27 cellular contexts compared by ENCODE assay signal in genomic region chr17:34367486-34368270, GRCh38. TPM values are rescaled to one million over a fixed set of nuclear protein-coding genes. Genes with fewer than 3 reads are reported as not detected.
DNase-seq lines count a peak whose midpoint lies in the region; ATAC-seq and TF ChIP-seq lines count a peak whose summit lies in the region.
"Had no signal": no experiment of that assay in that cellular context is flagged by ENCODE, and none has a peak within 500 bp of the region (broad histone marks: within the 10 kb centered on the region; RNA-seq: fewer than 3 reads in every experiment).

No MANE protein-coding gene starts in this region.

- 90 to 91% methylated on average over 8 to 10 of the region's 10 CpGs for WGBS in endodermal cell (ENCODE audit: insufficient coverage in 1 of 2, insufficient read length in 1 of 2), 2 experiments
- 77 to 78% methylated on average over 10 of the region's 10 CpGs for WGBS in heart right ventricle, 2 donors

- DNase-seq in activated CD4-positive, alpha-beta T cell treated with anti-CD3 and anti-CD28 coated beads, Interleukin-2, amount 10 ng/mL, durations not matched to agents 24 days and 14 days: no peak
- no peak for DNase-seq in activated CD4-positive, alpha-beta T cell treated with anti-CD3 and anti-CD28 coated beads for 4 hours
- DNase-seq in endodermal cell: peak; percentile 44
- DNase-seq in dedifferentiated amniotic fluid mesenchymal stem cell (ENCODE audit: extremely low spot score): no peak
- DNase-seq in SKM-1 (lab: John Stamatoyannopoulos, UW; ENCODE audit: unreplicated experiment): no peak
- no peak for DNase-seq in heart right ventricle
- DNase-seq in substantia nigra (lab: John Stamatoyannopoulos, UW): no peak
- DNase-seq: 8988T; ACHN; BE2C; CD4-positive, CD25-positive, alpha-beta regulatory T cell; DMS153; H7; IMR-90; Karpas-422; NCI-H1105; NCI-H1436 treated with DMSO at 0.1 percent for 48 hours; NCI-H1930; NCI-H2107; NCI-H524; NCI-H748 treated with DMSO at 0.1 percent for 48 hours; PC-9; Right ventricle myocardium superior; RPMI8226 had no signal

- ATAC-seq in heart right ventricle: no peak

- H3K9me3 ChIP-seq in KOPT-K1 (ENCODE audit: insufficient read depth, low read length, poor library complexity, severe bottlenecking) (no peaks in the 10 kb centered on the region), endodermal cell (ENCODE audit: control insufficient read depth, low read length) (no peaks in the 10 kb centered on the region), heart right ventricle (no peaks in the 10 kb centered on the region)
- H3K9me3 ChIP-seq: BE2C, SJSA1 had no signal

- no peaks in the 10 kb centered on the region for H3K4me1 ChIP-seq in endodermal cell (ENCODE audit: control insufficient read depth, insufficient read depth, low read length)
- peaks cover 0 to 53% (median 0%) of the 10 kb centered on the region in 9 donors for H3K4me1 ChIP-seq in heart right ventricle
- H3K4me1 ChIP-seq: BE2C, SJSA1 had no signal

- H3K4me3 ChIP-seq in endodermal cell (ENCODE audit: low read length) (no peak overlapping the region), heart right ventricle (no peak overlapping the region)
- H3K4me3 ChIP-seq: PC-9, SJSA1 had no signal

- H3K4me3 Mint-ChIP-seq in activated CD4-positive, alpha-beta T cell treated with anti-CD3 and anti-CD28 coated beads, Interleukin-2, amount 10 ng/mL, durations not matched to agents 24 days and 14 days: no peak overlapping the region
- no peak overlapping the region for H3K4me3 Mint-ChIP-seq in endodermal cell
- H3K4me3 Mint-ChIP-seq: CD4-positive, CD25-positive, alpha-beta regulatory T cell had no signal

- peaks cover 18% of the 10 kb centered on the region for H3K27me3 Mint-ChIP-seq in activated CD4-positive, alpha-beta T cell treated with anti-CD3 and anti-CD28 coated beads, Interleukin-2, amount 10 ng/mL, durations not matched to agents 24 days and 14 days
- peaks cover 26% of the 10 kb centered on the region for H3K27me3 Mint-ChIP-seq in endodermal cell (ENCODE audit: insufficient read depth)

- no peak for TF ChIP-seq CTCF in endodermal cell (conservative IDR thresholded peaks at IDR 0.05)
- TF ChIP-seq CTCF in heart right ventricle (IDR thresholded peaks at IDR 0.05): no peak

- no peaks in the 10 kb centered on the region for H3K9me3 Mint-ChIP-seq in activated CD4-positive, alpha-beta T cell treated with anti-CD3 and anti-CD28 coated beads, Interleukin-2, amount 10 ng/mL, durations not matched to agents 24 days and 14 days
- H3K9me3 Mint-ChIP-seq in endodermal cell: no peaks in the 10 kb centered on the region
- H3K9me3 Mint-ChIP-seq: CD4-positive, CD25-positive, alpha-beta regulatory T cell had no signal

- H3K27me3 ChIP-seq in endodermal cell (ENCODE audit: control insufficient read depth, insufficient read depth, low read length, poor library complexity, severe bottlenecking) (peaks cover 12% of the 10 kb centered on the region), heart right ventricle (peaks cover 0 to 42% (median 12%) of the 10 kb centered on the region in 7 donors)
- H3K27me3 ChIP-seq: SJSA1 had no signal

- peaks cover 64% of the 10 kb centered on the region for H3K4me1 Mint-ChIP-seq in activated CD4-positive, alpha-beta T cell treated with anti-CD3 and anti-CD28 coated beads, Interleukin-2, amount 10 ng/mL, durations not matched to agents 24 days and 14 days
- H3K4me1 Mint-ChIP-seq in endodermal cell: peaks cover 11% of the 10 kb centered on the region

- H3K36me3 Mint-ChIP-seq in activated CD4-positive, alpha-beta T cell treated with anti-CD3 and anti-CD28 coated beads, Interleukin-2, amount 10 ng/mL, durations not matched to agents 24 days and 14 days (ENCODE audit: low read depth): no peaks in the 10 kb centered on the region
- no peaks in the 10 kb centered on the region for H3K36me3 Mint-ChIP-seq in endodermal cell (ENCODE audit: low read depth)
- H3K36me3 Mint-ChIP-seq: CD4-positive, CD25-positive, alpha-beta regulatory T cell had no signal

- no peak overlapping the region for H3K9ac ChIP-seq in endodermal cell (ENCODE audit: extremely low read depth, low read length, poor library complexity, severe bottlenecking)

- H3K27ac Mint-ChIP-seq in activated CD4-positive, alpha-beta T cell treated with anti-CD3 and anti-CD28 coated beads, Interleukin-2, amount 10 ng/mL, durations not matched to agents 24 days and 14 days: peak overlapping the region; percentile 18
- no peak overlapping the region for H3K27ac Mint-ChIP-seq in endodermal cell
- H3K27ac Mint-ChIP-seq: CD4-positive, CD25-positive, alpha-beta regulatory T cell had no signal

- H3K27ac ChIP-seq in KOPT-K1 (ENCODE audit: low read depth, low read length, poor library complexity, severe bottlenecking) (peak overlapping the region; percentile 99), endodermal cell (ENCODE audit: low read depth, low read length) (no peak overlapping the region), heart right ventricle (no peak overlapping the region), substantia nigra (ENCODE audit: low read depth, low read length, poor library complexity, severe bottlenecking) (no peak overlapping the region)
- H3K27ac ChIP-seq: PC-9, SJSA1 had no signal

- H3K36me3 ChIP-seq in KOPT-K1 (ENCODE audit: insufficient read depth, low read length): no peaks in the 10 kb centered on the region
- no peaks in the 10 kb centered on the region for H3K36me3 ChIP-seq in endodermal cell (ENCODE audit: control insufficient read depth, insufficient read depth, low read length)
- H3K36me3 ChIP-seq in heart right ventricle: no peaks in the 10 kb centered on the region
- H3K36me3 ChIP-seq: BE2C, SJSA1 had no signal

- intact Hi-C loops in activated CD4-positive, alpha-beta T cell treated with anti-CD3 and anti-CD28 coated beads, Interleukin-2, amount 10 ng/mL, durations not matched to agents 24 days and 14 days (cut with micrococcal nuclease): no loop called here
- intact Hi-C loops in heart right ventricle (cut with DNase I): loop anchor here in 2 of 10 donors (10.0 kb wide), 1 partner anchor 593 kb away; no protein-coding TSS in a partner anchor

RNA-seq across cellular contexts. Expression of gene CCL1, which starts 4.6 kb away (rescaled TPM):
- 105 and 111 TPM in 2 replicates for total RNA-seq in activated CD4-positive, alpha-beta T cell treated with anti-CD3 and anti-CD28 coated beads, Interleukin-2, amount 10 ng/mL, durations not matched to agents 24 days and 14 days
- total RNA-seq in endodermal cell (not detected), heart right ventricle (not detected)
- not detected for polyA plus RNA-seq in endodermal cell (2013, experiment 1 of 2)
- not detected for polyA plus RNA-seq in endodermal cell (2013, experiment 2 of 2)
- polyA plus RNA-seq in heart right ventricle: not detected
- total RNA-seq: CD4-positive, CD25-positive, alpha-beta regulatory T cell; H7; IMR-90; M059J; PC-9; Right ventricle myocardium superior; SJSA1 had no signal
- polyA plus RNA-seq: CD4-positive, CD25-positive, alpha-beta regulatory T cell; IMR-90 had no signal

RNA-seq across cellular contexts. Expression of gene CCL13, which starts 11.4 kb away (rescaled TPM):
- not detected in 2 replicates for total RNA-seq in activated CD4-positive, alpha-beta T cell treated with anti-CD3 and anti-CD28 coated beads, Interleukin-2, amount 10 ng/mL, durations not matched to agents 24 days and 14 days
- total RNA-seq in endodermal cell (not detected), heart right ventricle (10 to 100 TPM in 1 of 10 donors, 1 to 10 TPM in 6, under 1 TPM in 2, not detected in 1; 0.39 to 64.0 (median 1.4) TPM)
- not detected for polyA plus RNA-seq in endodermal cell (2013, experiment 1 of 2)
- polyA plus RNA-seq in endodermal cell (2013, experiment 2 of 2): not detected
- 1 to 10 TPM; 1.0 to 2.3 TPM for polyA plus RNA-seq in heart right ventricle
- total RNA-seq: CD4-positive, CD25-positive, alpha-beta regulatory T cell; H7; M059J; PC-9; SJSA1 had no signal
- polyA plus RNA-seq: CD4-positive, CD25-positive, alpha-beta regulatory T cell; IMR-90 had no signal

RNA-seq across cellular contexts. Expression of gene CCL8, which starts 48.4 kb away (rescaled TPM):
- not detected in 2 replicates for total RNA-seq in activated CD4-positive, alpha-beta T cell treated with anti-CD3 and anti-CD28 coated beads, Interleukin-2, amount 10 ng/mL, durations not matched to agents 24 days and 14 days
- total RNA-seq in endodermal cell: not detected
- polyA plus RNA-seq in endodermal cell (2013, experiment 1 of 2): not detected
- not detected for polyA plus RNA-seq in endodermal cell (2013, experiment 2 of 2)
- total RNA-seq in heart right ventricle: 10 to 100 TPM in 1 of 10 donors, 1 to 10 TPM in 4, under 1 TPM in 4, not detected in 1; 0.39 to 17.5 (median 1.1) TPM
- under 1 TPM in 1 of 2 donors, not detected in 1; 0.38 TPM for polyA plus RNA-seq in heart right ventricle
- total RNA-seq: CD4-positive, CD25-positive, alpha-beta regulatory T cell; H7; IMR-90; PC-9; Right ventricle myocardium superior; SJSA1 had no signal
- polyA plus RNA-seq: CD4-positive, CD25-positive, alpha-beta regulatory T cell; IMR-90 had no signal

Comparison
In these comparisons a context has a peak if more than half of its experiments do, and no peak if none do; other contexts are left out.
1. RNA of gene CCL1, which starts 4.6 kb away (total RNA-seq): 105 to 111 TPM in activated CD4-positive, alpha-beta T cell treated with anti-CD3 and anti-CD28 coated beads, Interleukin-2, amount 10 ng/mL, durations not matched to agents 24 days and 14 days; not detected in endodermal cell and not detected in heart right ventricle; every median in the first group is over 100 times any median in the second.